Comparison of ENCODE assay signal across 19 cellular contexts in the genomic region with DNA sequence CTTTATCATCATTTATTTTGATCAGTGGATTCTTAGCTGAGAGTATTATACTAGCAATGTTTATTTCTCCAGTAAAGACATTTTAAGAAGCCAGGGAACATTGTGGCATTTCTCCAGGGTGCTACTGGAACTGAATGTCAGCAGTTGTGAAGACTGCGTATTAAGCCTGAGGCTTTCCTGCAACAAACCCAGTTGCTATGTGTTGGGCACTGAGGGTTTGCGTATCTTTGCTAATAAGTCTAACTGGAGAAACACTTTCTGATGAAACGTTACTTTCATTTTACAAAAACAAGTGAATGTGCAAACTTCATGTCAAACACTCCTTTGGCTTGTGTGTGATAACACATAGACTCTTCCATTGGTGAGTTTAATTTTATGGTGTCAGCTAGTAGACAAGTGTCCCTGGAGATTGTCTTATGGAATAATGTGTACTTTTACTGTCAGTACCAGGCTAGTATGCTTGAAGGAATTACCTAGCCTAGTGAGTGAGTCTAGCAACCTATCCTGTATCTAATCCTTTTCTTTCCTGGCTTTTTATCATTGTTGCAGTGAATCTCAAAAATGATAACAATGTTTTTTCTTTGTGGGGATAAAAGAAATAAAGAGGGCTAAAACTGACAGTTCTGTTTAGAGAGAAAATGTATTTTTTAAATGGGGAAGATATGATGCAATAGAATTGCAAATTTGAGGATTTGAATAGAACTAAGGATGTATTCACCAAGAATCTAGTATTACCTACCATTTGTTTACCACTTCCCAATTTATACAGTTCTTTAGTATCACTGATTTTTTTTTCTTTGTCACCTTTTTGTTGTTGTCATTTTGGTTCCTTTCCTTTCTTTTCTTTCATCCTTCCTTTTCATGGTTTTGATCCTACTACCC.
DNase-seq lines count a peak whose midpoint lies in the region; ATAC-seq, FAIRE-seq and TF ChIP-seq lines count a peak whose summit lies in the region.
"Had no signal": no experiment of that assay in that cellular context is flagged by ENCODE, and none has a peak within 500 bp of the region (broad histone marks: within the 10 kb centered on the region; RNA-seq: fewer than 3 reads in every experiment).

No MANE protein-coding gene starts in this region.

- 14 to 42% methylated on average over 3 of the region's 3 CpGs for WGBS in gastroesophageal sphincter (ENCODE audit: low coverage in 1 of 2), 2 donors

- intact Hi-C loops in CD8-positive, alpha-beta T cell (cut with DNase I, micrococcal nuclease): loop anchor here (5.0 to 10.0 kb wide), 2 partner anchors 68 to 260 kb away; a partner anchor contains a TSS

- peaks cover 27% of the 10 kb centered on the region for H3K4me1 ChIP-seq in CD8-positive, alpha-beta T cell (ENCODE audit: insufficient read depth, low read length)
- peaks cover 6 to 52% (median 7%) of the 10 kb centered on the region in 3 donors for H3K4me1 ChIP-seq in gastroesophageal sphincter

- CTCF ChIA-PET in CD8-positive, alpha-beta T cell (lab: Charles Lee): no interaction called here

- peaks cover 28% of the 10 kb centered on the region for H3K36me3 ChIP-seq in CD8-positive, alpha-beta T cell (ENCODE audit: insufficient read depth, low read length)
- H3K36me3 ChIP-seq in gastroesophageal sphincter: peaks cover 0 to 78% of the 10 kb centered on the region in 2 donors

- no peak for DNase-seq in CD8-positive, alpha-beta T cell
- DNase-seq in D721Med (ENCODE audit: insufficient read length, low spot score) (no peak), hypothalamus (lab: John Stamatoyannopoulos, UW) (no peak)
- DNase-seq in stimulated activated naive CD4-positive, alpha-beta T cell (lab: John Stamatoyannopoulos, UW): no peak
- DNase-seq: activated CD4-positive, alpha-beta T cell treated with anti-CD3 and anti-CD28 coated beads, Interleukin-2, amount 50 U/mL, for 48 hours; activated T-cell treated with anti-CD3 and anti-CD28 coated beads, Interleukin-2, amount 50 U/mL, for 48 hours; cerebellar nuclear complex; GDM1; Karpas-422; kidney glomerular epithelial cell; midbrain; NCI-H1092 treated with DMSO at 0.1 percent for 48 hours; NCI-H510A; stimulated activated CD4-positive, alpha-beta T cell treated with anti-CD3 and anti-CD28 coated beads, Interleukin-1b, Interleukin-23, amount 100 ng/mL, for 48 hours had no signal

- H3K27me3 ChIP-seq in CD8-positive, alpha-beta T cell (ENCODE audit: insufficient read depth, low read length): no peaks in the 10 kb centered on the region
- no peaks in the 10 kb centered on the region for H3K27me3 ChIP-seq in gastroesophageal sphincter

- TF ChIP-seq CTCF in CD8-positive, alpha-beta T cell (IDR thresholded peaks at IDR 0.05): no peak
- no peak for TF ChIP-seq CTCF in D721Med (IDR thresholded peaks at IDR 0.05; ENCODE audit: insufficient read depth, missing control alignments)
- no peak for TF ChIP-seq CTCF in gastroesophageal sphincter (IDR thresholded peaks at IDR 0.05)
- no peak for TF ChIP-seq CTCF in nephron (IDR thresholded peaks at IDR 0.05; ENCODE audit: unreplicated experiment in 3 of 3)

- H3K27me3 Mint-ChIP-seq in CD8-positive, alpha-beta T cell (ENCODE audit: low read depth): no peaks in the 10 kb centered on the region
- H3K27me3 Mint-ChIP-seq in nephron (ENCODE audit: low read depth): no peaks in the 10 kb centered on the region

- peaks cover 85% of the 10 kb centered on the region for H3K36me3 Mint-ChIP-seq in CD8-positive, alpha-beta T cell
- peaks cover 87% of the 10 kb centered on the region for H3K36me3 Mint-ChIP-seq in nephron (ENCODE audit: low read depth)

- ATAC-seq in CD8-positive, alpha-beta T cell: no peak
- peak; percentile 76 for ATAC-seq in gastroesophageal sphincter
- no peak for ATAC-seq in GM19023 (IDR thresholded peaks at IDR 0.05; ENCODE audit: unreplicated experiment)
- ATAC-seq: HCT116 had no signal

- peaks cover 30% of the 10 kb centered on the region for H3K4me1 Mint-ChIP-seq in CD8-positive, alpha-beta T cell (ENCODE audit: low read depth)
- H3K4me1 Mint-ChIP-seq in nephron: no peaks in the 10 kb centered on the region

- H3K9me3 ChIP-seq in CD8-positive, alpha-beta T cell (ENCODE audit: low read length): no peaks in the 10 kb centered on the region
- H3K9me3 ChIP-seq in gastroesophageal sphincter: no peaks in the 10 kb centered on the region

- peak; percentile 48 for FAIRE-seq in D721Med (lab: Jason Lieb, UNC)

- no peaks in the 10 kb centered on the region for H3K9me3 Mint-ChIP-seq in CD8-positive, alpha-beta T cell
- H3K9me3 Mint-ChIP-seq in nephron: peaks cover 8% of the 10 kb centered on the region

- POLR2A ChIA-PET in CD8-positive, alpha-beta T cell (lab: Charles Lee): no interaction called here

- no peak for TF ChIP-seq EP300 in gastroesophageal sphincter (IDR thresholded peaks at IDR 0.05)

- H3K4me3 ChIP-seq in CD8-positive, alpha-beta T cell (ENCODE audit: low read depth, low read length): no peak overlapping the region
- no peak overlapping the region for H3K4me3 ChIP-seq in gastroesophageal sphincter

- TF ChIP-seq POLR2A in gastroesophageal sphincter (IDR thresholded peaks at IDR 0.05): no peak

- no peak overlapping the region for H3K4me3 Mint-ChIP-seq in CD8-positive, alpha-beta T cell
- no peak overlapping the region for H3K4me3 Mint-ChIP-seq in nephron

- no peak overlapping the region for H3K27ac ChIP-seq in CD8-positive, alpha-beta T cell (ENCODE audit: low read depth, low read length)
- peak overlapping the region; percentile 73 to 82 (median 81) for H3K27ac ChIP-seq in gastroesophageal sphincter
- H3K27ac ChIP-seq: RWPE1 had no signal

- H3K27ac Mint-ChIP-seq in CD8-positive, alpha-beta T cell: peak overlapping the region; percentile 41
- peak overlapping the region in 2 of 3 experiments; percentile 4 to 67 for H3K27ac Mint-ChIP-seq in nephron
